Comparison of ENCODE assay signal across 11 cellular contexts in genomic region chr15:38611228-38611627, GRCh38. TPM values are rescaled to one million over a fixed set of nuclear protein-coding genes. Genes with fewer than 3 reads are reported as not detected.
DNase-seq lines count a peak whose midpoint lies in the region; ATAC-seq and TF ChIP-seq lines count a peak whose summit lies in the region.
"Had no signal": no experiment of that assay in that cellular context is flagged by ENCODE, and none has a peak within 500 bp of the region (broad histone marks: within the 10 kb centered on the region; RNA-seq: fewer than 3 reads in every experiment).

No MANE protein-coding gene starts in this region.

- H3K4me1 Mint-ChIP-seq in CD8-positive, alpha-beta memory T cell = peaks cover 57 to 65% (median 59%) of the 10 kb centered on the region in 3 donors
- H3K4me1 Mint-ChIP-seq in T-cell (peaks cover 50 to 62% (median 55%) of the 10 kb centered on the region in 3 donors), type B pancreatic cell (ENCODE audit: unreplicated experiment) (peaks cover 5% of the 10 kb centered on the region), CD14-positive monocyte (no peaks in the 10 kb centered on the region)

- no peak for TF ChIP-seq CTCF in type B pancreatic cell (conservative IDR thresholded peaks at IDR 0.05)
- no peak for TF ChIP-seq CTCF in testis (IDR thresholded peaks at IDR 0.05)
- no peak for TF ChIP-seq CTCF in CD14-positive monocyte (IDR thresholded peaks at IDR 0.05)

- peak overlapping the region; percentile 4 to 85 (median 71) for H3K4me3 Mint-ChIP-seq in CD8-positive, alpha-beta memory T cell
- H3K4me3 Mint-ChIP-seq in T-cell (peak overlapping the region in 2 of 3 donors; percentile 28 to 68), type B pancreatic cell (no peak overlapping the region), CD14-positive monocyte (no peak overlapping the region)

- H3K27me3 Mint-ChIP-seq in CD8-positive, alpha-beta memory T cell = no peaks in the 10 kb centered on the region
- H3K27me3 Mint-ChIP-seq in T-cell (no peaks in the 10 kb centered on the region), type B pancreatic cell (peaks cover 3% of the 10 kb centered on the region), CD14-positive monocyte (ENCODE audit: low read depth in 3 of 3) (peaks cover 2 to 4% (median 4%) of the 10 kb centered on the region in 3 donors)

- H3K4me3 ChIP-seq in CD8-positive, alpha-beta memory T cell (ENCODE audit: low read length) = peak overlapping the region; percentile 12
- no peak overlapping the region for H3K4me3 ChIP-seq in testis
- H3K4me3 ChIP-seq: tibial nerve had no signal

- no peaks in the 10 kb centered on the region for H3K27me3 ChIP-seq in CD8-positive, alpha-beta memory T cell (ENCODE audit: insufficient read depth, low read length, poor library complexity, severe bottlenecking)
- no peaks in the 10 kb centered on the region for H3K27me3 ChIP-seq in testis
- H3K27me3 ChIP-seq: tibial nerve had no signal

- 77 to 80% methylated on average over 4 of the region's 4 CpGs for WGBS in testis, 2 donors

- no peak for TF ChIP-seq POLR2A in testis (IDR thresholded peaks at IDR 0.05)

- peak overlapping the region; percentile 10 for H3K27ac ChIP-seq in CD8-positive, alpha-beta memory T cell (ENCODE audit: low read depth, low read length)
- no peak overlapping the region for H3K27ac ChIP-seq in testis
- H3K27ac ChIP-seq: tibial nerve had no signal

- POLR2A ChIA-PET in CD8-positive, alpha-beta memory T cell (lab: Charles Lee) = interaction anchor here (1.0 to 1.8 kb wide), 2 partner anchors 42 to 47 kb away, joined by 4 to 7 read pairs; partner anchors contain the start of gene RASGRP1
- POLR2A ChIA-PET in T-cell (lab: Charles Lee) = interaction anchor here in 1 of 2 donors (0.9 kb wide), 1 partner anchor 42 kb away, joined by 3 read pairs; no protein-coding TSS in a partner anchor

- intact Hi-C loops in testis (cut with DNase I; ENCODE audit: low total_unique reads) (no loop called here), CD14-positive monocyte (cut with micrococcal nuclease) (no loop called here)

- H3K9me3 ChIP-seq in CD8-positive, alpha-beta memory T cell (ENCODE audit: low read length) = no peaks in the 10 kb centered on the region
- no peaks in the 10 kb centered on the region for H3K9me3 ChIP-seq in testis
- H3K9me3 ChIP-seq: tibial nerve had no signal

- no peaks in the 10 kb centered on the region for H3K36me3 ChIP-seq in CD8-positive, alpha-beta memory T cell (ENCODE audit: insufficient read depth, low read length)
- no peaks in the 10 kb centered on the region for H3K36me3 ChIP-seq in testis (ENCODE audit: low read depth, missing control alignments)
- H3K36me3 ChIP-seq: tibial nerve had no signal

- no peaks in the 10 kb centered on the region for H3K9me3 Mint-ChIP-seq in CD8-positive, alpha-beta memory T cell
- peaks cover 0 to 4% (median 0%) of the 10 kb centered on the region in 3 donors for H3K9me3 Mint-ChIP-seq in T-cell
- H3K9me3 Mint-ChIP-seq in type B pancreatic cell = peaks cover 4% of the 10 kb centered on the region
- H3K9me3 Mint-ChIP-seq in CD14-positive monocyte = peaks cover 0 to 2% (median 0%) of the 10 kb centered on the region in 7 donors

- H3K36me3 Mint-ChIP-seq in CD8-positive, alpha-beta memory T cell = no peaks in the 10 kb centered on the region
- H3K36me3 Mint-ChIP-seq in T-cell = no peaks in the 10 kb centered on the region
- no peaks in the 10 kb centered on the region for H3K36me3 Mint-ChIP-seq in type B pancreatic cell
- no peaks in the 10 kb centered on the region for H3K36me3 Mint-ChIP-seq in CD14-positive monocyte

- peak; percentile 44 to 85 (median 72) for ATAC-seq in T-cell (replicated peaks in 1 of 4)
- ATAC-seq in GM18861 (IDR thresholded peaks at IDR 0.05; ENCODE audit: unreplicated experiment) = no peak

- peak in 3 of 5 donors; percentile 6 to 41 (median 11) for DNase-seq in CD8-positive, alpha-beta memory T cell
- DNase-seq in T-cell (peak in 20 of 34 experiments; percentile 6 to 46 (median 17)), type B pancreatic cell (ENCODE audit: extremely low spot score, unreplicated experiment) (no peak), testis (no peak), CD14-positive monocyte (ENCODE audit: low spot score) (no peak)
- peak; percentile 24 for DNase-seq in activated gamma-delta T cell treated with anti-CD3 and anti-CD28 coated beads, Interleukin-2, amount 50 U/mL, for 16 hours (ENCODE audit: low read depth)
- DNase-seq in stimulated activated CD4-positive, alpha-beta T cell treated with anti-CD3 and anti-CD28 coated beads, Interleukin-2, amount 100 ng/mL, for 4 hours (ENCODE audit: low read depth) = peak; percentile 30
- DNase-seq: caudate nucleus, SHP77 treated with DMSO at 0.1 percent for 48 hours had no signal

- H3K27ac Mint-ChIP-seq in CD8-positive, alpha-beta memory T cell = peak overlapping the region; percentile 82 to 98 (median 91)
- peak overlapping the region; percentile 88 to 93 for H3K27ac Mint-ChIP-seq in T-cell
- no peak overlapping the region for H3K27ac Mint-ChIP-seq in type B pancreatic cell
- H3K27ac Mint-ChIP-seq in CD14-positive monocyte = no peak overlapping the region

- peaks cover 44% of the 10 kb centered on the region for H3K4me1 ChIP-seq in CD8-positive, alpha-beta memory T cell (ENCODE audit: insufficient read depth, low read length)
- H3K4me1 ChIP-seq in testis = no peaks in the 10 kb centered on the region
- H3K4me1 ChIP-seq: tibial nerve had no signal

- CTCF ChIA-PET in CD8-positive, alpha-beta memory T cell (lab: Charles Lee) = interaction anchor here (0.8 to 5.4 kb wide), 6 partner anchors 23 to 170 kb away, joined by 3 to 28 read pairs (median 3); partner anchors contain the start of gene RASGRP1
- CTCF ChIA-PET in T-cell (lab: Charles Lee) = interaction anchor here (0.6 to 1.3 kb wide), 7 partner anchors 12 to 79 kb away, joined by 3 to 6 read pairs (median 3); no protein-coding TSS in a partner anchor

RNA-seq across cellular contexts. Expression of gene RASGRP1, which starts 46.6 kb away (rescaled TPM):
- 10 to 100 TPM; 64.7 to 67.9 TPM for total RNA-seq in CD8-positive, alpha-beta memory T cell
- 90.9 TPM for polyA plus RNA-seq in CD8-positive, alpha-beta memory T cell
- total RNA-seq in T-cell (100 to 1,000 TPM; 118 to 148 (median 131) TPM), type B pancreatic cell (ENCODE audit: low replicate concordance) (3.0 and 6.6 TPM in 2 replicates), testis (1 to 10 TPM; 7.4 to 9.2 TPM)
- polyA plus RNA-seq in testis (ENCODE audit: insufficient read depth, low read depth, low replicate concordance) (4.4 TPM), CD14-positive monocyte (under 1 TPM; 0.13 to 0.38 TPM)

Comparison
In these comparisons a context has a peak if more than half of its experiments do, and no peak if none do; other contexts are left out.
1. DNase-seq: peak in CD8-positive, alpha-beta memory T cell (3 of 5), T-cell (20 of 34), activated gamma-delta T cell treated with anti-CD3 and anti-CD28 coated beads, Interleukin-2, amount 50 U/mL, for 16 hours (single experiment) and stimulated activated CD4-positive, alpha-beta T cell treated with anti-CD3 and anti-CD28 coated beads, Interleukin-2, amount 100 ng/mL, for 4 hours (single experiment); none in type B pancreatic cell (single experiment), testis (single experiment) and CD14-positive monocyte (single experiment).
2. H3K27ac Mint-ChIP-seq: peak in CD8-positive, alpha-beta memory T cell (8 of 8) and T-cell (2 of 2); none in type B pancreatic cell (single experiment) and CD14-positive monocyte (0 of 7).
3. H3K4me3 Mint-ChIP-seq: peak in CD8-positive, alpha-beta memory T cell (7 of 7) and T-cell (2 of 3); none in type B pancreatic cell (single experiment) and CD14-positive monocyte (0 of 2).